In genomic region chr3:53509494-53509893, GRCh38 we compare ENCODE assay signal across 35 cellular contexts. TPM values are rescaled to one million over a fixed set of nuclear protein-coding genes. Genes with fewer than 3 reads are reported as not detected.
"Had no signal": no experiment of that assay in that cellular context is flagged by ENCODE, and none has a peak within 500 bp of the region (broad histone marks: within the 10 kb centered on the region; RNA-seq: fewer than 3 reads in every experiment).

No MANE protein-coding gene starts in this region.

- H3K27me3 ChIP-seq: brain microvascular endothelial cell, esophagus muscularis mucosa had no signal

- DNase-seq: activated CD4-positive, alpha-beta memory T cell treated with anti-CD3 and anti-CD28 coated beads for 36 hours; activated CD4-positive, alpha-beta T cell treated with anti-CD3 and anti-CD28 coated beads for 36 hours; activated CD4-positive, alpha-beta T cell treated with anti-CD3 and anti-CD28 coated beads, Interleukin-2, amount 10 ng/mL, durations not matched to agents 24 days and 14 days; activated CD4-positive, CD25-positive, alpha-beta regulatory T cell; activated CD4-positive, CD25-positive, alpha-beta regulatory T cell treated with anti-CD3 and anti-CD28 coated beads, Interleukin-2, amount 50 U/mL, for 72 hours; activated CD8-positive, alpha-beta memory T cell treated with anti-CD3 and anti-CD28 coated beads, Interleukin-2, amount 50 U/mL, for 48 hours; activated CD8-positive, alpha-beta T cell treated with anti-CD3 and anti-CD28 coated beads, Interleukin-2, amount 10 ng/mL, durations not matched to agents 7 days and 5 days; activated gamma-delta T cell; activated naive CD4-positive, alpha-beta T cell; activated naive CD4-positive, alpha-beta T cell treated with anti-CD3 and anti-CD28 coated beads, Interleukin-2, amount 50 U/mL, for 16 hours; activated T-cell treated with anti-CD3 and anti-CD28 coated beads for 4 hours; activated T-cell treated with anti-CD3 and anti-CD28 coated beads, Interleukin-2, amount 50 U/mL, for 24 hours; activated T-cell treated with anti-CD3 and anti-CD28 coated beads, Interleukin-2, amount 50 U/mL, for 72 hours; amniotic stem cell; anterior cingulate cortex; brain microvascular endothelial cell; dorsolateral prefrontal cortex; effector memory CD4-positive, alpha-beta T cell; erythroblast; foreskin keratinocyte; gastrocnemius medialis; glutamatergic neuron; heart left ventricle; T-helper 1 cell; T-helper 17 cell; T1000; WERI-Rb-1 had no signal

- H3K9me3 Mint-ChIP-seq: activated CD4-positive, alpha-beta memory T cell treated with anti-CD3 and anti-CD28 coated beads for 36 hours; activated CD4-positive, alpha-beta T cell treated with anti-CD3 and anti-CD28 coated beads, Interleukin-2, amount 10 ng/mL, durations not matched to agents 24 days and 14 days; activated T-cell treated with anti-CD3 and anti-CD28 coated beads, Interleukin-2, amount 50 U/mL, for 24 hours; activated T-cell treated with anti-CD3 and anti-CD28 coated beads, Interleukin-2, amount 50 U/mL, for 72 hours; central memory CD8-positive, alpha-beta T cell; dendritic cell treated with granulocyte-macrophage colony-stimulating factor and Interleukin-4, amounts not matched to agents 40 ng/mL and 50 ng/mL, for 4 days; T-helper 2 cell treated with Interferon-gamma antibody and Interleukin-4, amounts not matched to agents 5 μg/mL and 100 μg/mL, for 36 hours had no signal

- H3K36me3 ChIP-seq: brain microvascular endothelial cell, esophagus muscularis mucosa, gastrocnemius medialis, heart left ventricle, WERI-Rb-1 had no signal

- H3K4me3 Mint-ChIP-seq: activated CD4-positive, alpha-beta memory T cell treated with anti-CD3 and anti-CD28 coated beads for 36 hours; activated CD4-positive, alpha-beta T cell treated with anti-CD3 and anti-CD28 coated beads for 36 hours; activated CD4-positive, alpha-beta T cell treated with anti-CD3 and anti-CD28 coated beads, Interleukin-2, amount 10 ng/mL, durations not matched to agents 24 days and 14 days; activated CD8-positive, alpha-beta T cell treated with anti-CD3 and anti-CD28 coated beads, Interleukin-2, amount 10 ng/mL, durations not matched to agents 7 days and 5 days; activated naive CD8-positive, alpha-beta T cell; activated T-cell treated with anti-CD3 and anti-CD28 coated beads, Interleukin-2, amount 50 U/mL, for 24 hours; activated T-cell treated with anti-CD3 and anti-CD28 coated beads, Interleukin-2, amount 50 U/mL, for 72 hours; central memory CD8-positive, alpha-beta T cell; dendritic cell treated with granulocyte-macrophage colony-stimulating factor and Interleukin-4, amounts not matched to agents 40 ng/mL and 50 ng/mL, for 4 days; T-helper 17 cell; T-helper 2 cell treated with Interferon-gamma antibody and Interleukin-4, amounts not matched to agents 5 μg/mL and 100 μg/mL, for 36 hours had no signal

- H3K4me1 ChIP-seq: esophagus muscularis mucosa, foreskin keratinocyte, gastrocnemius medialis, heart left ventricle had no signal

- FAIRE-seq: astrocyte, bronchial epithelial cell had no signal

- H3K4me3 ChIP-seq: coronary artery, dorsolateral prefrontal cortex, esophagus muscularis mucosa, gastrocnemius medialis, heart left ventricle had no signal

- H3K9me3 ChIP-seq: esophagus muscularis mucosa, gastrocnemius medialis, heart left ventricle had no signal

- ATAC-seq: activated CD4-positive, alpha-beta T cell treated with anti-CD3 and anti-CD28 coated beads for 36 hours; activated CD8-positive, alpha-beta T cell treated with anti-CD3 and anti-CD28 coated beads, Interleukin-2, amount 10 ng/mL, durations not matched to agents 7 days and 5 days; activated T-cell treated with anti-CD3 and anti-CD28 coated beads, Interleukin-2, amount 50 U/mL, for 72 hours; foreskin keratinocyte; gastrocnemius medialis; heart left ventricle; T-helper 17 cell had no signal

- H3K4me1 Mint-ChIP-seq: activated CD4-positive, alpha-beta T cell treated with anti-CD3 and anti-CD28 coated beads for 36 hours; activated CD4-positive, alpha-beta T cell treated with anti-CD3 and anti-CD28 coated beads, Interleukin-2, amount 10 ng/mL, durations not matched to agents 24 days and 14 days; central memory CD8-positive, alpha-beta T cell; T-helper 17 cell had no signal

- H3K27ac ChIP-seq: brain microvascular endothelial cell, coronary artery, dorsolateral prefrontal cortex, esophagus muscularis mucosa, foreskin keratinocyte, gastrocnemius medialis, heart left ventricle, WERI-Rb-1 had no signal

- H3K36me3 Mint-ChIP-seq: activated CD4-positive, alpha-beta memory T cell treated with anti-CD3 and anti-CD28 coated beads for 36 hours; activated naive CD8-positive, alpha-beta T cell had no signal

- H3K27ac Mint-ChIP-seq: activated CD4-positive, alpha-beta memory T cell treated with anti-CD3 and anti-CD28 coated beads for 36 hours; activated CD4-positive, alpha-beta T cell treated with anti-CD3 and anti-CD28 coated beads for 36 hours; activated CD4-positive, alpha-beta T cell treated with anti-CD3 and anti-CD28 coated beads, Interleukin-2, amount 10 ng/mL, durations not matched to agents 24 days and 14 days; activated CD8-positive, alpha-beta T cell treated with anti-CD3 and anti-CD28 coated beads, Interleukin-2, amount 10 ng/mL, durations not matched to agents 7 days and 5 days; activated naive CD8-positive, alpha-beta T cell; activated T-cell treated with anti-CD3 and anti-CD28 coated beads, Interleukin-2, amount 50 U/mL, for 24 hours; activated T-cell treated with anti-CD3 and anti-CD28 coated beads, Interleukin-2, amount 50 U/mL, for 72 hours; dendritic cell treated with granulocyte-macrophage colony-stimulating factor and Interleukin-4, amounts not matched to agents 40 ng/mL and 50 ng/mL, for 4 days; T-helper 17 cell; T-helper 2 cell treated with Interferon-gamma antibody and Interleukin-4, amounts not matched to agents 5 μg/mL and 100 μg/mL, for 36 hours had no signal

RNA-seq across cellular contexts. Expression of gene CACNA1D, which starts 15.1 kb away (rescaled TPM):
- polyA plus RNA-seq: foreskin keratinocyte had no signal
